ENCODE assay signal across 1 cellular context in the genomic region with DNA sequence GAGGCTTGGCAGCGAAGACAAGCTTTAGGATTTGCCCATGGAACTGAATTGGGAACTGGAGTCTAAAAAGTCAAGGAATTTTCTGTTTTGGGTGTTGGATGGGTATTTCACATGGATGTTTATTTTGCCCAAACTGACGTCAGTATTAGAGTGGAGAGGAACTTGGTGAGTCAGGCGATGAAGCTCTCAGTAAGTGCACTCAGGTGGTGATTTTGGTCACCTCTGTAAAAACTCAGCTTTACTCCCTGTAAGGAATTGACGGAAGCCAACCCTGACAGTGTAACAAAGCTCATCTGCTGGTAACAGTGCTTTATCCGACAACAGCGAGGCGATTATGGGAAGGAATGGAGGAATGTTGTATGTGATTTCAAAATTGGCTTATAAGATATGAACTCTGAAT.
TF ChIP-seq lines count a peak whose summit lies in the region.

No MANE protein-coding gene starts in this region.

TF ChIP-seq in GM12878, 131 proteins besides CTCF, POLR2A, EP300 and RAD21 (continued from another document):
- no peak for TF ChIP-seq PRDM15 (CRISPR knock-in tag; IDR thresholded peaks at IDR 0.05)
- TF ChIP-seq, protein P1, sequence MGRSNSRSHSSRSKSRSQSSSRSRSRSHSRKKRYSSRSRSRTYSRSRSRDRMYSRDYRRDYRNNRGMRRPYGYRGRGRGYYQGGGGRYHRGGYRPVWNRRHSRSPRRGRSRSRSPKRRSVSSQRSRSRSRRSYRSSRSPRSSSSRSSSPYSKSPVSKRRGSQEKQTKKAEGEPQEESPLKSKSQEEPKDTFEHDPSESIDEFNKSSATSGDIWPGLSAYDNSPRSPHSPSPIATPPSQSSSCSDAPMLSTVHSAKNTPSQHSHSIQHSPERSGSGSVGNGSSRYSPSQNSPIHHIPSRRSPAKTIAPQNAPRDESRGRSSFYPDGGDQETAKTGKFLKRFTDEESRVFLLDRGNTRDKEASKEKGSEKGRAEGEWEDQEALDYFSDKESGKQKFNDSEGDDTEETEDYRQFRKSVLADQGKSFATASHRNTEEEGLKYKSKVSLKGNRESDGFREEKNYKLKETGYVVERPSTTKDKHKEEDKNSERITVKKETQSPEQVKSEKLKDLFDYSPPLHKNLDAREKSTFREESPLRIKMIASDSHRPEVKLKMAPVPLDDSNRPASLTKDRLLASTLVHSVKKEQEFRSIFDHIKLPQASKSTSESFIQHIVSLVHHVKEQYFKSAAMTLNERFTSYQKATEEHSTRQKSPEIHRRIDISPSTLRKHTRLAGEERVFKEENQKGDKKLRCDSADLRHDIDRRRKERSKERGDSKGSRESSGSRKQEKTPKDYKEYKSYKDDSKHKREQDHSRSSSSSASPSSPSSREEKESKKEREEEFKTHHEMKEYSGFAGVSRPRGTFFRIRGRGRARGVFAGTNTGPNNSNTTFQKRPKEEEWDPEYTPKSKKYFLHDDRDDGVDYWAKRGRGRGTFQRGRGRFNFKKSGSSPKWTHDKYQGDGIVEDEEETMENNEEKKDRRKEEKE (IDR thresholded peaks at IDR 0.05), result no peak
- TF ChIP-seq SMC3 (IDR thresholded peaks at IDR 0.05; ENCODE audit: borderline replicate concordance, low read length), result no peak
- TF ChIP-seq POLR2AphosphoS5 (IDR thresholded peaks at IDR 0.05; ENCODE audit: low read length), result no peak
TF ChIP-seq in GM12878: peak in this region for 0.
